8 cellular contexts compared by ENCODE assay signal in genomic region chr5:58460727-58461286, GRCh38.
DNase-seq lines count a peak whose midpoint lies in the region; ATAC-seq and TF ChIP-seq lines count a peak whose summit lies in the region.

No MANE protein-coding gene starts in this region.

- H3K9me3 ChIP-seq in DND-41 (ENCODE audit: insufficient read depth, low read length, severe bottlenecking) = no peaks in the 10 kb centered on the region

- H3K9ac ChIP-seq in DND-41 (ENCODE audit: low read depth, low read length) = peak overlapping the region; percentile 72

- TF ChIP-seq CTCF in DND-41 (IDR thresholded peaks at IDR 0.05; ENCODE audit: borderline replicate concordance, extremely low read depth, low read length, poor library complexity, severe bottlenecking) (peak; percentile 94), nephron (IDR thresholded peaks at IDR 0.05; ENCODE audit: unreplicated experiment in 3 of 3) (peak; percentile 80 to 84 (median 81))

- peak overlapping the region; percentile 63 to 95 (median 71) for H3K4me3 Mint-ChIP-seq in nephron
- peak overlapping the region; percentile 34 for H3K4me3 Mint-ChIP-seq in stimulated activated naive CD8-positive, alpha-beta T cell treated with anti-CD3 and anti-CD28 coated beads, Interleukin-15, Interleukin-2, amounts not matched to agents 100 ng/mL and 50 ng/mL, for 24 hours

- peak overlapping the region; percentile 91 for H3K4me2 ChIP-seq in DND-41 (ENCODE audit: insufficient read depth, low read length)

- H3K79me2 ChIP-seq in DND-41 (ENCODE audit: insufficient read depth, low read length) = no peaks in the 10 kb centered on the region

- no peaks in the 10 kb centered on the region for H3K9me3 Mint-ChIP-seq in nephron
- H3K9me3 Mint-ChIP-seq in stimulated activated naive CD8-positive, alpha-beta T cell treated with anti-CD3 and anti-CD28 coated beads, Interleukin-15, Interleukin-2, amounts not matched to agents 100 ng/mL and 50 ng/mL, for 24 hours = no peaks in the 10 kb centered on the region

- DNase-seq in DND-41 = peak; percentile 84
- DNase-seq in KBM-7 = peak; percentile 95
- DNase-seq in SHP77 (lab: John Stamatoyannopoulos, UW) = peak; percentile 79 to 87
- peak; percentile 96 for DNase-seq in activated effector memory CD4-positive, alpha-beta T cell treated with anti-CD3 and anti-CD28 coated beads, Interleukin-2, amount 50 U/mL, for 16 hours
- DNase-seq in fibroblast of the conjunctiva (ENCODE audit: low read depth) = peak; percentile 74

- H3K27ac ChIP-seq in DND-41 (ENCODE audit: low read length) = peak overlapping the region; percentile 69

- peaks cover 29% of the 10 kb centered on the region for H3K4me1 Mint-ChIP-seq in nephron
- H3K4me1 Mint-ChIP-seq in stimulated activated naive CD8-positive, alpha-beta T cell treated with anti-CD3 and anti-CD28 coated beads, Interleukin-15, Interleukin-2, amounts not matched to agents 100 ng/mL and 50 ng/mL, for 24 hours (ENCODE audit: low read depth) = peaks cover 17% of the 10 kb centered on the region

- H3K27me3 Mint-ChIP-seq in nephron (ENCODE audit: low read depth) = no peaks in the 10 kb centered on the region
- peaks cover 15% of the 10 kb centered on the region for H3K27me3 Mint-ChIP-seq in stimulated activated naive CD8-positive, alpha-beta T cell treated with anti-CD3 and anti-CD28 coated beads, Interleukin-15, Interleukin-2, amounts not matched to agents 100 ng/mL and 50 ng/mL, for 24 hours

- peaks cover 6% of the 10 kb centered on the region; the same call in 1 of the 2 replicates for H3K36me3 ChIP-seq in DND-41 (ENCODE audit: insufficient read depth, low read length)

- peak overlapping the region; percentile 46 to 78; a peak in 3 of 4 replicates for H3K4me3 ChIP-seq in DND-41 (ENCODE audit: low read depth in 1 of 2, low read length in 2 of 2)

- in situ Hi-C loops in KBM-7 (cut with MboI; ENCODE audit: low pct_unique_long_range_greater_than_20kb, low sequenced_read_pairs) = loop anchor here (25.0 kb wide), 1 partner anchor 1149 kb away; no protein-coding TSS in a partner anchor

- H3K27ac Mint-ChIP-seq in nephron = peak overlapping the region; percentile 37 to 96 (median 37)
- H3K27ac Mint-ChIP-seq in stimulated activated naive CD8-positive, alpha-beta T cell treated with anti-CD3 and anti-CD28 coated beads, Interleukin-15, Interleukin-2, amounts not matched to agents 100 ng/mL and 50 ng/mL, for 24 hours = peak overlapping the region; percentile 34

- ATAC-seq in DND-41 (ENCODE audit: insufficient read depth, low read depth) (peak; percentile 85), GM21737 (IDR thresholded peaks at IDR 0.05; ENCODE audit: unreplicated experiment) (peak; percentile 80)

- peaks cover 12% of the 10 kb centered on the region for H3K27me3 ChIP-seq in DND-41 (ENCODE audit: insufficient read depth, low read length, poor library complexity)

- H3K4me1 ChIP-seq in DND-41 (ENCODE audit: insufficient read depth, low read length) = peaks cover 40% of the 10 kb centered on the region

- no peaks in the 10 kb centered on the region for H4K20me1 ChIP-seq in DND-41 (ENCODE audit: insufficient read depth, low read length)

- H2AFZ ChIP-seq in DND-41 (ENCODE audit: low read depth, low read length) = peak overlapping the region; percentile 92

- H3K36me3 Mint-ChIP-seq in nephron (ENCODE audit: low read depth) = peaks cover 27% of the 10 kb centered on the region
- H3K36me3 Mint-ChIP-seq in stimulated activated naive CD8-positive, alpha-beta T cell treated with anti-CD3 and anti-CD28 coated beads, Interleukin-15, Interleukin-2, amounts not matched to agents 100 ng/mL and 50 ng/mL, for 24 hours (ENCODE audit: low read depth) = peaks cover 5% of the 10 kb centered on the region

Comparison
In these comparisons a context has a peak if more than half of its experiments do, and no peak if none do; other contexts are left out.
1. Peak in every context shown above with its lines: DNase-seq, ATAC-seq, H3K4me3 ChIP-seq and H3K27ac ChIP-seq.